Comparison of ENCODE assay signal across 17 cellular contexts in the genomic region with DNA sequence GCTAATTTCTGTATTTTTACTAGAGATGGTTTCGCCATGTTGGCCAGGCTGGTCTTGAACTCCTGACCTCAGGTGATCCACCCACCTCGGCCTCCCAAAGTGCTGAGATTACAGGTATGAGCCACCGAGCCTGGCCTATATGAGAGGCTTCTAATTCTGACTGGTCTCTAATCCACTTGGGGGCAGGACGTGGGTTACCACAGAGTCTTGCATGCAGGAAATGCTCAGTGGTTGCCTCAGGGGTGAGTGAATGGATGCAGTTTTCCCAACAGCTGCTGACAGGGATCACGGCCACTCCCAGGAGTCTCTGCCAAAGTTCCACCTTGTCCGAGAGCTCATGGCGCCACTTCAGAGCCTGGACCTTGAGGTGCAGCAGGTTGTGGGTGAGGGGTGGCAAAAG. TPM values are rescaled to one million over a fixed set of nuclear protein-coding genes. Genes with fewer than 3 reads are reported as not detected.
DNase-seq lines count a peak whose midpoint lies in the region; ATAC-seq and TF ChIP-seq lines count a peak whose summit lies in the region.
"Had no signal": no experiment of that assay in that cellular context is flagged by ENCODE, and none has a peak within 500 bp of the region (broad histone marks: within the 10 kb centered on the region; RNA-seq: fewer than 3 reads in every experiment).

No MANE protein-coding gene starts in this region.

- no peak overlapping the region for H3K4me2 ChIP-seq in hepatocyte

- peaks cover 1% of the 10 kb centered on the region for H3K27me3 Mint-ChIP-seq in activated T-cell treated with anti-CD3 and anti-CD28 coated beads, Interleukin-2, amount 50 U/mL, for 72 hours (ENCODE audit: low read depth)
- H3K27me3 Mint-ChIP-seq in T-helper 2 cell treated with Interferon-gamma antibody and Interleukin-4, amounts not matched to agents 5 μg/mL and 100 μg/mL, for 36 hours (ENCODE audit: low read depth): peaks cover 3% of the 10 kb centered on the region
- H3K27me3 Mint-ChIP-seq: activated T-cell treated with anti-CD3 and anti-CD28 coated beads, Interleukin-2, amount 50 U/mL, for 24 hours; central memory CD8-positive, alpha-beta T cell had no signal

- intact Hi-C loops in dorsolateral prefrontal cortex (cut with DNase I): no loop called here

- H3K36me3 ChIP-seq in gastroesophageal sphincter: no peaks in the 10 kb centered on the region
- H3K36me3 ChIP-seq in hepatocyte (replicated peaks; ENCODE audit: insufficient read depth, low read depth): no peaks in the 10 kb centered on the region
- H3K36me3 ChIP-seq: stomach had no signal

- no peaks in the 10 kb centered on the region for H3K9me2 ChIP-seq in hepatocyte (replicated peaks; ENCODE audit: insufficient read depth)

- H3K79me2 ChIP-seq in hepatocyte: no peaks in the 10 kb centered on the region

- TF ChIP-seq CTCF in dorsolateral prefrontal cortex (IDR thresholded peaks at IDR 0.05 in 54 of 56, conservative IDR thresholded peaks at IDR 0.05 in 2 of 56; ENCODE audit: low read depth in 1 of 56, partially characterized antibody in 56 of 56) (no peak), gastroesophageal sphincter (IDR thresholded peaks at IDR 0.05) (no peak), hepatocyte (IDR thresholded peaks at IDR 0.05; ENCODE audit: poor library complexity) (no peak)

- ATAC-seq in activated T-cell treated with anti-CD3 and anti-CD28 coated beads, Interleukin-2, amount 50 U/mL, for 72 hours (replicated peaks in 1 of 2): peak; percentile 20 to 60
- no peak for ATAC-seq in gastroesophageal sphincter

- DNase-seq in activated T-cell treated with anti-CD3 and anti-CD28 coated beads, Interleukin-2, amount 50 U/mL, for 72 hours: peak in 1 of 2 donors; percentile 37
- no peak for DNase-seq in activated T-cell treated with anti-CD3 and anti-CD28 coated beads for 4 hours
- peak; percentile 64 for DNase-seq in ELR (ENCODE audit: low read depth)
- peak; percentile 12 for DNase-seq in T-helper 2 cell treated with Interferon-gamma antibody and Interleukin-4, amounts not matched to agents 5 μg/mL and 100 μg/mL, for 36 hours (ENCODE audit: low spot score)
- DNase-seq in myocyte (ENCODE audit: low read depth): peak; percentile 65
- no peak for DNase-seq in dorsolateral prefrontal cortex
- DNase-seq in hepatocyte (ENCODE audit: low spot score): no peak
- DNase-seq: activated CD4-positive, CD25-positive, alpha-beta regulatory T cell; activated T-cell treated with anti-CD3 and anti-CD28 coated beads, Interleukin-2, amount 50 U/mL, for 24 hours; hypothalamus; midbrain; NCI-H187; NCI-H446; SHP77; stomach had no signal

- no peak overlapping the region for H2AFZ ChIP-seq in hepatocyte

- H3K4me3 ChIP-seq in dorsolateral prefrontal cortex (no peak overlapping the region), gastroesophageal sphincter (no peak overlapping the region), hepatocyte (no peak overlapping the region)
- H3K4me3 ChIP-seq: stomach had no signal

- TF ChIP-seq POLR2A in gastroesophageal sphincter (IDR thresholded peaks at IDR 0.05): no peak

- no peaks in the 10 kb centered on the region for H3K9me3 Mint-ChIP-seq in activated T-cell treated with anti-CD3 and anti-CD28 coated beads, Interleukin-2, amount 50 U/mL, for 72 hours
- no peaks in the 10 kb centered on the region for H3K9me3 Mint-ChIP-seq in T-helper 2 cell treated with Interferon-gamma antibody and Interleukin-4, amounts not matched to agents 5 μg/mL and 100 μg/mL, for 36 hours
- H3K9me3 Mint-ChIP-seq: activated T-cell treated with anti-CD3 and anti-CD28 coated beads, Interleukin-2, amount 50 U/mL, for 24 hours; central memory CD8-positive, alpha-beta T cell had no signal

- no peaks in the 10 kb centered on the region for H4K20me1 ChIP-seq in hepatocyte (ENCODE audit: insufficient read depth, poor library complexity, severe bottlenecking)

- H3K27me3 ChIP-seq in dorsolateral prefrontal cortex (no peaks in the 10 kb centered on the region), gastroesophageal sphincter (no peaks in the 10 kb centered on the region), hepatocyte (no peaks in the 10 kb centered on the region)
- H3K27me3 ChIP-seq: stomach had no signal

- H3K27ac Mint-ChIP-seq in activated T-cell treated with anti-CD3 and anti-CD28 coated beads, Interleukin-2, amount 50 U/mL, for 72 hours: peak overlapping the region; percentile 46
- H3K27ac Mint-ChIP-seq in T-helper 2 cell treated with Interferon-gamma antibody and Interleukin-4, amounts not matched to agents 5 μg/mL and 100 μg/mL, for 36 hours: peak overlapping the region; percentile 45
- H3K27ac Mint-ChIP-seq: activated T-cell treated with anti-CD3 and anti-CD28 coated beads, Interleukin-2, amount 50 U/mL, for 24 hours had no signal

- H3K27ac ChIP-seq in dorsolateral prefrontal cortex (no peak overlapping the region), gastroesophageal sphincter (no peak overlapping the region), hepatocyte (no peak overlapping the region)
- H3K27ac ChIP-seq: stomach had no signal

- H3K36me3 Mint-ChIP-seq in activated T-cell treated with anti-CD3 and anti-CD28 coated beads, Interleukin-2, amount 50 U/mL, for 72 hours (ENCODE audit: insufficient read depth in 2 of 2): no peaks in the 10 kb centered on the region
- H3K36me3 Mint-ChIP-seq in T-helper 2 cell treated with Interferon-gamma antibody and Interleukin-4, amounts not matched to agents 5 μg/mL and 100 μg/mL, for 36 hours (ENCODE audit: low read depth): no peaks in the 10 kb centered on the region

- no peak for TF ChIP-seq EP300 in gastroesophageal sphincter (IDR thresholded peaks at IDR 0.05)

- H3K4me1 Mint-ChIP-seq in activated T-cell treated with anti-CD3 and anti-CD28 coated beads, Interleukin-2, amount 50 U/mL, for 72 hours (ENCODE audit: low read depth): peaks cover 13% of the 10 kb centered on the region
- peaks cover 9% of the 10 kb centered on the region for H3K4me1 Mint-ChIP-seq in T-helper 2 cell treated with Interferon-gamma antibody and Interleukin-4, amounts not matched to agents 5 μg/mL and 100 μg/mL, for 36 hours (ENCODE audit: low read depth)

- H3K4me3 Mint-ChIP-seq in activated T-cell treated with anti-CD3 and anti-CD28 coated beads, Interleukin-2, amount 50 U/mL, for 72 hours: no peak overlapping the region
- peak overlapping the region; percentile 54 for H3K4me3 Mint-ChIP-seq in T-helper 2 cell treated with Interferon-gamma antibody and Interleukin-4, amounts not matched to agents 5 μg/mL and 100 μg/mL, for 36 hours
- H3K4me3 Mint-ChIP-seq: activated T-cell treated with anti-CD3 and anti-CD28 coated beads, Interleukin-2, amount 50 U/mL, for 24 hours; central memory CD8-positive, alpha-beta T cell had no signal

- H3K9me3 ChIP-seq in gastroesophageal sphincter (no peaks in the 10 kb centered on the region), hepatocyte (ENCODE audit: low read depth) (no peaks in the 10 kb centered on the region)
- H3K9me3 ChIP-seq: stomach had no signal

- 88 to 92% methylated on average over 2 of the region's 7 CpGs for WGBS in gastroesophageal sphincter (ENCODE audit: low coverage in 1 of 2), 2 donors
- WGBS in hepatocyte (ENCODE audit: low lambda C conversion rate, missing lambda C conversion rate): 92% methylated on average over 7 of the region's 7 CpGs

- H3K4me1 ChIP-seq in gastroesophageal sphincter: peaks cover 0 to 7% (median 0%) of the 10 kb centered on the region in 3 donors
- H3K4me1 ChIP-seq in hepatocyte (ENCODE audit: insufficient read depth): no peaks in the 10 kb centered on the region
- H3K4me1 ChIP-seq: stomach had no signal

RNA-seq across cellular contexts. Expression of a gene that starts 6.4 kb away (rescaled TPM):
- total RNA-seq in activated T-cell treated with anti-CD3 and anti-CD28 coated beads, Interleukin-2, amount 50 U/mL, for 72 hours: 10 to 100 TPM; 22.0 to 27.2 TPM
- total RNA-seq in myocyte (11.8 and 18.3 TPM in 2 replicates), dorsolateral prefrontal cortex (1 to 10 TPM; 1.8 to 5.5 (median 3.2) TPM), gastroesophageal sphincter (1 to 10 TPM; 2.6 to 5.0 (median 3.8) TPM), hepatocyte (8.7 and 9.0 TPM in 2 replicates)
- polyA plus RNA-seq in myocyte (2012): 4.1 TPM
- polyA plus RNA-seq in hepatocyte: 3.7 and 4.1 TPM in 2 replicates

RNA-seq across cellular contexts. Expression of a gene that starts 22.5 kb away (rescaled TPM):
- 1,000 to 10,000 TPM; 2,353 to 2,363 TPM for total RNA-seq in activated T-cell treated with anti-CD3 and anti-CD28 coated beads, Interleukin-2, amount 50 U/mL, for 72 hours
- 794 and 894 TPM in 2 replicates for total RNA-seq in myocyte
- polyA plus RNA-seq in myocyte (2012): 1,221 TPM
- 100 to 1,000 TPM; 245 to 522 (median 369) TPM for total RNA-seq in dorsolateral prefrontal cortex
- 1,000 to 10,000 TPM in 3 of 4 donors, 100 to 1,000 TPM in 1; 870 to 1,936 (median 1,411) TPM for total RNA-seq in gastroesophageal sphincter
- 1,102 and 1,276 TPM in 2 replicates for total RNA-seq in hepatocyte
- 305 and 308 TPM in 2 replicates for polyA plus RNA-seq in hepatocyte

RNA-seq across cellular contexts. Expression of a gene that starts 51.2 kb away (rescaled TPM):
- total RNA-seq in activated T-cell treated with anti-CD3 and anti-CD28 coated beads, Interleukin-2, amount 50 U/mL, for 72 hours: 1 to 10 TPM; 1.7 to 1.9 TPM
- total RNA-seq in myocyte: 25.5 and 33.2 TPM in 2 replicates
- polyA plus RNA-seq in myocyte (2012): 51.2 TPM
- 1 to 10 TPM; 1.0 to 7.6 (median 2.6) TPM for total RNA-seq in dorsolateral prefrontal cortex
- total RNA-seq in gastroesophageal sphincter: 100 to 1,000 TPM in 1 of 4 donors, 10 to 100 TPM in 3; 58.3 to 122 (median 72.5) TPM
- total RNA-seq in hepatocyte: 20.4 and 26.3 TPM in 2 replicates
- polyA plus RNA-seq in hepatocyte: 33.0 and 35.9 TPM in 2 replicates

Comparison
In these comparisons a context has a peak if more than half of its experiments do, and no peak if none do; other contexts are left out.
1. DNase-seq: peak in ELR (single experiment), T-helper 2 cell treated with Interferon-gamma antibody and Interleukin-4, amounts not matched to agents 5 μg/mL and 100 μg/mL, for 36 hours (single experiment) and myocyte (single experiment); none in activated T-cell treated with anti-CD3 and anti-CD28 coated beads for 4 hours (single experiment), dorsolateral prefrontal cortex (0 of 10) and hepatocyte (single experiment).